ENCODE assay signal across 19 cellular contexts in the genomic region with DNA sequence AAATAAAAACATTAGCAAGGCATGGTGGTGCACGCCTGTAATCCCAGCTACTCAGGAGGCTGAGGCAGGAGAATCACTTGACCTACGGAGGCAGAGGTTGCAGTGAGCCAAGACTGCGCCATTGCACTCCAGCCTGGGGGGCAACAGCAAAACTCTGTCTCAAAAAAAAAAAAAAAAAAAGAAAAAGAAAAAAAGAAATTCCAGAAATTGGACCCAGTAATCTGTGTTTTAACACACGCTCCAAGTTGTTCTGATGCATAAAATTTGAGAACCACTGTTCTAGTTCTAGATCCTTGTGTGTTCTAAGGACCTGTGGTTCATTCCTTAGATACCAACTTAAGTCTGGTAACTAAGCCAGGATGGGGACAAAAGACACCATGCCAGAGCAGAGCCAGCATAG. TPM values are rescaled to one million over a fixed set of nuclear protein-coding genes. Genes with fewer than 3 reads are reported as not detected.
"Had no signal": no experiment of that assay in that cellular context is flagged by ENCODE, and none has a peak within 500 bp of the region (broad histone marks: within the 10 kb centered on the region; RNA-seq: fewer than 3 reads in every experiment).

No MANE protein-coding gene starts in this region.

- H3K4me3 Mint-ChIP-seq: natural killer cell; stimulated activated memory B cell treated with anti-CD40 and anti-IgM and Interleukin-4, amounts not matched to agents 10 μg/mL and 1 μg/mL and 100 μg/mL, for 72 hours had no signal

- H3K27me3 Mint-ChIP-seq: stimulated activated memory B cell treated with anti-CD40 and anti-IgM and Interleukin-4, amounts not matched to agents 10 μg/mL and 1 μg/mL and 100 μg/mL, for 72 hours; stimulated activated naive CD8-positive, alpha-beta T cell treated with anti-CD3 and anti-CD28 coated beads, Interleukin-15, Interleukin-2, amounts not matched to agents 100 ng/mL and 50 ng/mL, for 24 hours had no signal

- ATAC-seq: esophagus mucosa; heart left ventricle; mucosa of descending colon; natural killer cell; sciatic nerve; stimulated activated memory B cell treated with anti-CD40 and anti-IgM and Interleukin-4, amounts not matched to agents 10 μg/mL and 1 μg/mL and 100 μg/mL, for 72 hours; upper lobe of right lung had no signal

- H3K9me3 ChIP-seq: heart left ventricle, mucosa of descending colon, spleen, tibial artery, upper lobe of right lung, vagina had no signal

- H3K9me3 Mint-ChIP-seq: natural killer cell; stimulated activated memory B cell treated with anti-CD40 and anti-IgM and Interleukin-4, amounts not matched to agents 10 μg/mL and 1 μg/mL and 100 μg/mL, for 72 hours; stimulated activated naive CD8-positive, alpha-beta T cell treated with anti-CD3 and anti-CD28 coated beads, Interleukin-15, Interleukin-2, amounts not matched to agents 100 ng/mL and 50 ng/mL, for 24 hours had no signal

- DNase-seq: effector memory CD4-positive, alpha-beta T cell; heart left ventricle; hippocampal formation; kidney glomerular epithelial cell; mucosa of descending colon; natural killer cell; posterior cingulate gyrus; spleen; stimulated activated CD4-positive, alpha-beta T cell treated with anti-CD3 and anti-CD28 coated beads, Interleukin-15, amount 100 ng/mL, for 24 hours; stimulated activated CD4-positive, alpha-beta T cell treated with anti-CD3 and anti-CD28 coated beads, Interleukin-1b, Interleukin-23, amount 100 ng/mL, for 48 hours; stimulated activated CD4-positive, alpha-beta T cell treated with anti-CD3 and anti-CD28 coated beads, Interleukin-4, amount 100 ng/mL, for 24 hours; tibial artery; upper lobe of right lung had no signal

- H3K27me3 ChIP-seq: heart left ventricle, spleen, tibial artery, upper lobe of right lung, vagina had no signal

- H3K4me3 ChIP-seq: heart left ventricle, mucosa of descending colon, spleen, tibial artery, upper lobe of right lung, vagina had no signal

- H3K27ac ChIP-seq: heart left ventricle, spleen, tibial artery, upper lobe of right lung, vagina had no signal

RNA-seq across cellular contexts. Expression of gene CELF6, which starts 50.2 kb away (rescaled TPM):
- total RNA-seq: esophagus mucosa, pulmonary artery endothelial cell had no signal
